Comparison of ENCODE assay signal across 9 cellular contexts in genomic region chr17:76700627-76701470, GRCh38. TPM values are rescaled to one million over a fixed set of nuclear protein-coding genes. Genes with fewer than 3 reads are reported as not detected.
A peak's percentile ranks its signal among the peaks of the same experiment; 100 is the strongest.
DNase-seq lines count a peak whose midpoint lies in the region; ATAC-seq, FAIRE-seq and TF ChIP-seq lines count a peak whose summit lies in the region.
"Had no signal": no experiment of that assay in that cellular context is flagged by ENCODE, and none has a peak within 500 bp of the region (broad histone marks: within the 10 kb centered on the region; RNA-seq: fewer than 3 reads in every experiment).

No MANE protein-coding gene starts in this region.

- dilution Hi-C loops in keratinocyte (cut with MboI; ENCODE audit: extremely low pct_ligation_motif_present, low sequenced_read_pairs): no loop called here

- peak; percentile 33 for DNase-seq in DMS79 treated with DMSO at 0.1 percent for 48 hours (lab: John Stamatoyannopoulos, UW)
- DNase-seq in DMS79 (lab: John Stamatoyannopoulos, UW): no peak
- peak; percentile 91 for DNase-seq in astrocyte (ENCODE audit: low read depth)
- DNase-seq in keratinocyte (ENCODE audit: low read depth, low spot score): no peak
- DNase-seq in stimulated activated naive CD8-positive, alpha-beta T cell treated with anti-CD3 and anti-CD28 coated beads, Interleukin-15, Interleukin-2, amounts not matched to agents 100 U/mL and 50 U/mL, for 24 hours: no peak
- DNase-seq in effector CD4-positive, alpha-beta T cell: no peak
- no peak for DNase-seq in NK-92 treated with Interleukin-12 subunit alpha and Interleukin-12 subunit beta, amount 100 ng/mL, for 24 hours (lab: John Stamatoyannopoulos, UW)
- DNase-seq in activated CD4-positive, alpha-beta T cell treated with anti-CD3 and anti-CD28 coated beads for 1 hour: no peak

- peaks cover 52% of the 10 kb centered on the region for H3K4me1 Mint-ChIP-seq in astrocyte (ENCODE audit: low read depth, unreplicated experiment)

- H3K27me3 ChIP-seq in astrocyte (ENCODE audit: insufficient read depth, low read length): no peaks in the 10 kb centered on the region
- H3K27me3 ChIP-seq in keratinocyte (ENCODE audit: control insufficient read depth, extremely low read depth, insufficient read depth, low read length): no peaks in the 10 kb centered on the region

- peak overlapping the region; percentile 87 for H3K4me2 ChIP-seq in astrocyte (ENCODE audit: low read length)
- H3K4me2 ChIP-seq in keratinocyte (ENCODE audit: control insufficient read depth, extremely low read depth, insufficient read depth, low read depth, low read length): peak overlapping the region; percentile 75

- peaks cover 40% of the 10 kb centered on the region for H3K4me1 ChIP-seq in astrocyte (ENCODE audit: insufficient read depth, low read length)
- H3K4me1 ChIP-seq in keratinocyte (ENCODE audit: control insufficient read depth, extremely low read depth, insufficient read depth, low read length): peaks cover 32% of the 10 kb centered on the region

- H4K20me1 ChIP-seq in astrocyte (ENCODE audit: insufficient read depth, low read length) (peaks cover 75% of the 10 kb centered on the region), keratinocyte (ENCODE audit: control insufficient read depth, extremely low read depth, insufficient read depth, low read length) (peaks cover 3% of the 10 kb centered on the region)

- ATAC-seq in stimulated activated naive CD8-positive, alpha-beta T cell treated with anti-CD3 and anti-CD28 coated beads, Interleukin-15, Interleukin-2, amounts not matched to agents 100 U/mL and 50 U/mL, for 24 hours: peak; percentile 36

- H3K9me3 ChIP-seq in astrocyte (ENCODE audit: insufficient read depth, low read depth, low read length): no peaks in the 10 kb centered on the region
- no peaks in the 10 kb centered on the region for H3K9me3 ChIP-seq in keratinocyte (ENCODE audit: control insufficient read depth, low read depth, low read length)

- H3K9ac ChIP-seq in astrocyte (ENCODE audit: low read length) (peak overlapping the region; percentile 84), keratinocyte (ENCODE audit: control insufficient read depth, extremely low read depth, insufficient read depth, low read length) (peak overlapping the region; percentile 73)

- H2AFZ ChIP-seq in astrocyte (ENCODE audit: low read depth, low read length) (peak overlapping the region; percentile 38), keratinocyte (ENCODE audit: control insufficient read depth, low read length) (peak overlapping the region; percentile 51)

- H3K27ac ChIP-seq in astrocyte (ENCODE audit: low read depth, low read length) (peak overlapping the region; percentile 80), keratinocyte (ENCODE audit: control insufficient read depth, insufficient read depth, low read length) (peak overlapping the region; percentile 59)

- peak overlapping the region; percentile 26 for H3K4me3 ChIP-seq in astrocyte (ENCODE audit: insufficient read depth, low read depth, low read length)
- H3K4me3 ChIP-seq in keratinocyte (ENCODE audit: control insufficient read depth in 2 of 3, extremely low read depth in 1 of 3, insufficient read depth in 2 of 3, low read depth in 1 of 3, low read length in 3 of 3): peak overlapping the region in 2 of 3 experiments; percentile 49 to 54

- H3K9me1 ChIP-seq in keratinocyte (ENCODE audit: control insufficient read depth, extremely low read depth, insufficient read depth, low read length): peaks cover 8% of the 10 kb centered on the region

- H3K79me2 ChIP-seq in astrocyte (ENCODE audit: insufficient read depth, low read length) (peaks cover 98% of the 10 kb centered on the region), keratinocyte (ENCODE audit: control insufficient read depth, insufficient read depth, low read length) (peaks cover 60% of the 10 kb centered on the region)

- FAIRE-seq in astrocyte (lab: Jason Lieb, UNC): no peak
- peak; percentile 72 for FAIRE-seq in keratinocyte (lab: Jason Lieb, UNC)

- peak overlapping the region; percentile 78 for H3K27ac Mint-ChIP-seq in astrocyte (ENCODE audit: unreplicated experiment)
- H3K27ac Mint-ChIP-seq: B cell had no signal

- H3K9me3 Mint-ChIP-seq in astrocyte (ENCODE audit: unreplicated experiment): no peaks in the 10 kb centered on the region

- no peaks in the 10 kb centered on the region for H3K27me3 Mint-ChIP-seq in astrocyte (ENCODE audit: low read depth, unreplicated experiment)

- TF ChIP-seq CTCF in astrocyte (IDR thresholded peaks at IDR 0.05; ENCODE audit: insufficient read depth, low read depth, low read length) (no peak), keratinocyte (optimal IDR thresholded peaks at IDR 0.05 in 1 of 3, IDR thresholded peaks at IDR 0.05 in 1 of 3, conservative IDR thresholded peaks at IDR 0.05 in 1 of 3; ENCODE audit: extremely low read depth in 1 of 3, insufficient read depth in 2 of 3, low read length in 3 of 3) (no peak)

- peak overlapping the region; percentile 52 for H3K4me3 Mint-ChIP-seq in astrocyte (ENCODE audit: unreplicated experiment)
- H3K4me3 Mint-ChIP-seq: B cell had no signal

- H3K36me3 Mint-ChIP-seq in astrocyte (ENCODE audit: low read depth, unreplicated experiment): peaks cover 2% of the 10 kb centered on the region

- no peaks in the 10 kb centered on the region for H3K36me3 ChIP-seq in astrocyte (ENCODE audit: insufficient read depth, low read length)
- peaks cover 0 to 11% of the 10 kb centered on the region in 2 experiments for H3K36me3 ChIP-seq in keratinocyte (ENCODE audit: control insufficient read depth in 2 of 2, extremely low read depth in 1 of 2, insufficient read depth in 2 of 2, low read length in 2 of 2)

RNA-seq across cellular contexts. Expression of gene MXRA7, which starts 9.9 kb away (rescaled TPM):
- 177 and 179 TPM in 2 replicates for total RNA-seq in astrocyte
- 113 to 118 TPM (median 114 TPM) in 3 replicates for polyA plus RNA-seq in keratinocyte
- polyA plus RNA-seq in keratinocyte (2011; ENCODE audit: low read depth): 33.4 TPM
- polyA plus RNA-seq in keratinocyte (2011; cell fraction: cytosol; rRNA removed): 123 and 172 TPM in 2 replicates
- polyA plus RNA-seq in keratinocyte (2011; cell fraction: nucleus; rRNA removed): 70.8 and 71.4 TPM in 2 replicates
- 85.9 and 96.7 TPM in 2 replicates for polyA plus RNA-seq in keratinocyte (2012; ENCODE audit: low replicate concordance)
- polyA minus RNA-seq in keratinocyte: 64.9 to 161 TPM (median 87.3 TPM) in 3 replicates
- polyA minus RNA-seq in keratinocyte (2011; cell fraction: cytosol; rRNA and poly(A)+ RNA removed): 82.7 TPM
- polyA minus RNA-seq in keratinocyte (2011; cell fraction: nucleus; rRNA and poly(A)+ RNA removed): 21.7 and 52.1 TPM in 2 replicates

RNA-seq across cellular contexts. Expression of gene JMJD6, which starts 25.6 kb away (rescaled TPM):
- total RNA-seq in astrocyte: 45.5 and 47.2 TPM in 2 replicates
- polyA plus RNA-seq in keratinocyte: 11.0 to 14.6 TPM (median 12.0 TPM) in 3 replicates
- 27.7 TPM for polyA plus RNA-seq in keratinocyte (2011; ENCODE audit: low read depth)
- polyA plus RNA-seq in keratinocyte (2011; cell fraction: cytosol; rRNA removed): 8.1 and 10.9 TPM in 2 replicates
- 19.0 and 23.1 TPM in 2 replicates for polyA plus RNA-seq in keratinocyte (2011; cell fraction: nucleus; rRNA removed)
- polyA plus RNA-seq in keratinocyte (2012; ENCODE audit: low replicate concordance): 28.4 and 34.2 TPM in 2 replicates
- 4.6 to 20.5 TPM (median 6.6 TPM) in 3 replicates for polyA minus RNA-seq in keratinocyte
- polyA minus RNA-seq in keratinocyte (2011; cell fraction: cytosol; rRNA and poly(A)+ RNA removed): 10.4 TPM
- 4.7 and 8.1 TPM in 2 replicates for polyA minus RNA-seq in keratinocyte (2011; cell fraction: nucleus; rRNA and poly(A)+ RNA removed)

RNA-seq across cellular contexts. Expression of gene METTL23, which starts 25.8 kb away (rescaled TPM):
- 24.3 and 26.0 TPM in 2 replicates for total RNA-seq in astrocyte
- 32.3 to 48.3 TPM (median 37.6 TPM) in 3 replicates for polyA plus RNA-seq in keratinocyte
- polyA plus RNA-seq in keratinocyte (2011; ENCODE audit: low read depth): 25.5 TPM
- polyA plus RNA-seq in keratinocyte (2011; cell fraction: cytosol; rRNA removed): 29.6 and 46.7 TPM in 2 replicates
- polyA plus RNA-seq in keratinocyte (2011; cell fraction: nucleus; rRNA removed): 33.2 and 35.7 TPM in 2 replicates
- polyA plus RNA-seq in keratinocyte (2012; ENCODE audit: low replicate concordance): 26.7 and 26.9 TPM in 2 replicates
- polyA minus RNA-seq in keratinocyte: 5.5 to 22.8 TPM (median 12.5 TPM) in 3 replicates
- 13.2 TPM for polyA minus RNA-seq in keratinocyte (2011; cell fraction: cytosol; rRNA and poly(A)+ RNA removed)
- polyA minus RNA-seq in keratinocyte (2011; cell fraction: nucleus; rRNA and poly(A)+ RNA removed): 7.7 and 11.8 TPM in 2 replicates

RNA-seq across cellular contexts. Expression of gene SRSF2, which starts 36.3 kb away (rescaled TPM):
- total RNA-seq in astrocyte: 143 and 176 TPM in 2 replicates
- 161 to 249 TPM (median 197 TPM) in 3 replicates for polyA plus RNA-seq in keratinocyte
- polyA plus RNA-seq in keratinocyte (2011; ENCODE audit: low read depth): 84.2 TPM
- 112 and 144 TPM in 2 replicates for polyA plus RNA-seq in keratinocyte (2011; cell fraction: cytosol; rRNA removed)
- 291 and 392 TPM in 2 replicates for polyA plus RNA-seq in keratinocyte (2011; cell fraction: nucleus; rRNA removed)
- polyA plus RNA-seq in keratinocyte (2012; ENCODE audit: low replicate concordance): 141 and 174 TPM in 2 replicates
- polyA minus RNA-seq in keratinocyte: 54.3 to 75.8 TPM (median 70.4 TPM) in 3 replicates
- 215 TPM for polyA minus RNA-seq in keratinocyte (2011; cell fraction: cytosol; rRNA and poly(A)+ RNA removed)
- polyA minus RNA-seq in keratinocyte (2011; cell fraction: nucleus; rRNA and poly(A)+ RNA removed): 166 and 224 TPM in 2 replicates

RNA-seq across cellular contexts. Expression of gene MFSD11, which starts 37.1 kb away (rescaled TPM):
- 20.1 and 20.9 TPM in 2 replicates for total RNA-seq in astrocyte
- 14.6 to 17.6 TPM (median 15.2 TPM) in 3 replicates for polyA plus RNA-seq in keratinocyte
- 11.9 TPM for polyA plus RNA-seq in keratinocyte (2011; ENCODE audit: low read depth)
- polyA plus RNA-seq in keratinocyte (2011; cell fraction: cytosol; rRNA removed): 7.7 and 12.8 TPM in 2 replicates
- polyA plus RNA-seq in keratinocyte (2011; cell fraction: nucleus; rRNA removed): 24.4 and 27.0 TPM in 2 replicates
- polyA plus RNA-seq in keratinocyte (2012; ENCODE audit: low replicate concordance): 10.3 and 16.5 TPM in 2 replicates
- polyA minus RNA-seq in keratinocyte: 14.2 to 26.0 TPM (median 14.8 TPM) in 3 replicates
- 4.8 TPM for polyA minus RNA-seq in keratinocyte (2011; cell fraction: cytosol; rRNA and poly(A)+ RNA removed)
- 27.2 and 29.7 TPM in 2 replicates for polyA minus RNA-seq in keratinocyte (2011; cell fraction: nucleus; rRNA and poly(A)+ RNA removed)

Comparison
In these comparisons a context has a peak if more than half of its experiments do, and no peak if none do; other contexts are left out.
1. DNase-seq: peak in DMS79 treated with DMSO at 0.1 percent for 48 hours (single experiment) and astrocyte (single experiment); none in DMS79 (single experiment), keratinocyte (single experiment), stimulated activated naive CD8-positive, alpha-beta T cell treated with anti-CD3 and anti-CD28 coated beads, Interleukin-15, Interleukin-2, amounts not matched to agents 100 U/mL and 50 U/mL, for 24 hours (single experiment), effector CD4-positive, alpha-beta T cell (single experiment), NK-92 treated with Interleukin-12 subunit alpha and Interleukin-12 subunit beta, amount 100 ng/mL, for 24 hours (single experiment) and activated CD4-positive, alpha-beta T cell treated with anti-CD3 and anti-CD28 coated beads for 1 hour (single experiment).